ENCODE assay signal across 8 cellular contexts in the genomic region with DNA sequence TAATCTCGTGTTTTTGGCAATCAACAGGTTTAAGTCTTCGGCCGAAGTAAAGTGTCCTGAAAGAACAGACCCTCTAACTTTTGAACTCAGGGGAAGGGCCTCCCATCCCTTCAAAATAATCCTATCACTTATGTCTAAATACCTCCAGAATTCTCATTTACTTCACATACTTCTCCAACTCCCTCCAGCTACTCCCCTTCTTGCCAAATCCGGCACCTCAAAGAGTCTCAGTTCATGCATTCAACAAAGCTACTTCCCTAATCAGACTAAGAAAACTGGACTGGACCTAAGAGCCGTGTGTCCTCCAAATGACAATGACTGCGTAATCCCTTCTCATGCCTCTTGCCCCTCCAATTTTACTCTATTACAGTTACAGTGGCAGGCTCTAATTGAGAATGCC. TPM values are rescaled to one million over a fixed set of nuclear protein-coding genes. Genes with fewer than 3 reads are reported as not detected.
DNase-seq lines count a peak whose midpoint lies in the region; ATAC-seq and TF ChIP-seq lines count a peak whose summit lies in the region.

No MANE protein-coding gene starts in this region.

- peak overlapping the region; percentile 100 for H3K9ac ChIP-seq in OCI-LY1 (ENCODE audit: low read length)

- no peak overlapping the region for H2AFZ ChIP-seq in OCI-LY1 (ENCODE audit: low read length)

- H3K79me2 ChIP-seq in DOHH2 (ENCODE audit: control insufficient read depth, low read length) (peaks cover 72% of the 10 kb centered on the region), OCI-LY1 (ENCODE audit: insufficient read depth, low read length) (peaks cover 45% of the 10 kb centered on the region)

- peak overlapping the region; percentile 95 for H3K27ac Mint-ChIP-seq in osteocyte (ENCODE audit: unreplicated experiment)

- H3K4me1 Mint-ChIP-seq in osteocyte (ENCODE audit: unreplicated experiment) = peaks cover 55% of the 10 kb centered on the region

- H3K9me3 Mint-ChIP-seq in osteocyte (ENCODE audit: unreplicated experiment) = no peaks in the 10 kb centered on the region

- peak overlapping the region; percentile 94 for H3K4me3 Mint-ChIP-seq in osteocyte (ENCODE audit: unreplicated experiment)

- 0 out of 2 replicates have a peak, but pooled peaks cover 2% of the 10 kb centered on the region for H3F3A ChIP-seq in DOHH2 (ENCODE audit: control insufficient read depth, insufficient read depth)
- no peaks in the 10 kb centered on the region for H3F3A ChIP-seq in OCI-LY1 (ENCODE audit: insufficient read depth, low read length)

- H3K36me3 ChIP-seq in DOHH2 (ENCODE audit: control insufficient read depth, low read length) = peaks cover 56% of the 10 kb centered on the region
- peaks cover 44% of the 10 kb centered on the region; the same call in 1 of the 2 replicates for H3K36me3 ChIP-seq in OCI-LY1 (ENCODE audit: insufficient read depth, low read length)

- no peaks in the 10 kb centered on the region for H3K27me3 Mint-ChIP-seq in osteocyte (ENCODE audit: unreplicated experiment)

- H3K36me3 Mint-ChIP-seq in osteocyte (ENCODE audit: unreplicated experiment) = peaks cover 25% of the 10 kb centered on the region

- H3K27ac ChIP-seq in DOHH2 (ENCODE audit: low read depth, low read length) = no peak overlapping the region
- no peak overlapping the region for H3K27ac ChIP-seq in OCI-LY1 (ENCODE audit: low read depth, low read length, poor library complexity, severe bottlenecking)
- peak overlapping the region in 10 of 59 donors; percentile 8 to 98 (median 90) for H3K27ac ChIP-seq in dorsolateral prefrontal cortex

- peak overlapping the region; percentile 91 for H3K4me2 ChIP-seq in DOHH2 (ENCODE audit: low read length)
- H3K4me2 ChIP-seq in OCI-LY1 (ENCODE audit: low read length) = peak overlapping the region; percentile 99

- H3K4me1 ChIP-seq in DOHH2 (ENCODE audit: control insufficient read depth, low read length) = peaks cover 46% of the 10 kb centered on the region
- H3K4me1 ChIP-seq in OCI-LY1 (ENCODE audit: insufficient read depth, low read length, severe bottlenecking) = peaks cover 52% of the 10 kb centered on the region

- H3K27me3 ChIP-seq in DOHH2 (ENCODE audit: control insufficient read depth, low read length) (no peaks in the 10 kb centered on the region), OCI-LY1 (ENCODE audit: insufficient read depth, low read length) (no peaks in the 10 kb centered on the region), dorsolateral prefrontal cortex (no peaks in the 10 kb centered on the region)

- intact Hi-C loops in dorsolateral prefrontal cortex (cut with DNase I) = loop anchor here (2.0 to 10.0 kb wide), 4 partner anchors 29 to 417 kb away; a partner anchor contains a TSS

- H3K9me3 ChIP-seq in DOHH2 (ENCODE audit: control insufficient read depth, insufficient read depth, low read length) = no peaks in the 10 kb centered on the region
- no peaks in the 10 kb centered on the region for H3K9me3 ChIP-seq in OCI-LY1 (ENCODE audit: low read length)

- H3K9me2 ChIP-seq in DOHH2 (replicated peaks; ENCODE audit: control insufficient read depth, low read length) = no peaks in the 10 kb centered on the region
- H3K9me2 ChIP-seq in OCI-LY1 (ENCODE audit: low read depth, low read length) = no peaks in the 10 kb centered on the region

- TF ChIP-seq CTCF in DOHH2 (IDR thresholded peaks at IDR 0.05; ENCODE audit: low read depth, low read length, poor library complexity, severe bottlenecking) (no peak), OCI-LY1 (IDR thresholded peaks at IDR 0.05; ENCODE audit: low read length) (no peak), dorsolateral prefrontal cortex (IDR thresholded peaks at IDR 0.05 in 54 of 56, conservative IDR thresholded peaks at IDR 0.05 in 2 of 56; ENCODE audit: low read depth in 1 of 56, partially characterized antibody in 56 of 56) (no peak), osteocyte (IDR thresholded peaks at IDR 0.05) (no peak)

- DNase-seq in dorsolateral prefrontal cortex (no peak), osteocyte (ENCODE audit: extremely low spot score, unreplicated experiment) (no peak), NCI-H1048 (lab: John Stamatoyannopoulos, UW) (no peak), mesenteric fat pad (ENCODE audit: low spot score) (no peak)

- no peak for ATAC-seq in HG02623 (IDR thresholded peaks at IDR 0.05; ENCODE audit: unreplicated experiment)
- ATAC-seq in GM18861 (IDR thresholded peaks at IDR 0.05; ENCODE audit: unreplicated experiment) = no peak

- H3K4me3 ChIP-seq in DOHH2 (ENCODE audit: low read length) = peak overlapping the region; percentile 78
- peak overlapping the region; percentile 95 for H3K4me3 ChIP-seq in OCI-LY1 (ENCODE audit: low read depth, low read length, poor library complexity, severe bottlenecking)
- H3K4me3 ChIP-seq in dorsolateral prefrontal cortex = peak overlapping the region; percentile 60 to 100 (median 96)

- peaks cover 15% of the 10 kb centered on the region for H4K20me1 ChIP-seq in DOHH2 (ENCODE audit: control insufficient read depth, insufficient read depth, low read depth, low read length)
- no peaks in the 10 kb centered on the region for H4K20me1 ChIP-seq in OCI-LY1 (ENCODE audit: insufficient read depth, low read length)

RNA-seq across cellular contexts. Expression of a gene that starts 1.3 kb away (rescaled TPM):
- total RNA-seq in dorsolateral prefrontal cortex (100 to 1,000 TPM; 141 to 239 (median 198) TPM), osteocyte (259 and 266 TPM in 2 replicates), mesenteric fat pad (195 TPM)

RNA-seq across cellular contexts. Expression of a gene that starts 1.4 kb away (rescaled TPM):
- total RNA-seq in dorsolateral prefrontal cortex (10 to 100 TPM; 14.9 to 63.7 (median 32.2) TPM), osteocyte (41.7 and 46.3 TPM in 2 replicates), mesenteric fat pad (21.2 TPM)

RNA-seq across cellular contexts. Expression of a gene that starts 30.0 kb away (rescaled TPM):
- total RNA-seq in dorsolateral prefrontal cortex (10 to 100 TPM in 119 of 120 experiments, 1 to 10 TPM in 1; 7.2 to 29.3 (median 19.0) TPM), osteocyte (49.5 and 57.0 TPM in 2 replicates), mesenteric fat pad (34.4 TPM)

RNA-seq across cellular contexts. Expression of a gene that starts 30.5 kb away (rescaled TPM):
- total RNA-seq in dorsolateral prefrontal cortex (10 to 100 TPM; 18.4 to 51.8 (median 31.7) TPM), osteocyte (49.4 and 51.3 TPM in 2 replicates), mesenteric fat pad (68.2 TPM)

RNA-seq across cellular contexts. Expression of a gene that starts 36.5 kb away (rescaled TPM):
- total RNA-seq in dorsolateral prefrontal cortex (10 to 100 TPM in 35 of 120 experiments, 1 to 10 TPM in 85; 3.4 to 19.4 (median 8.3) TPM), osteocyte (8.8 and 10.7 TPM in 2 replicates), mesenteric fat pad (7.7 TPM)
